Comparison of ENCODE assay signal across 1 cellular context in genomic region chr7:28328161-28328560, GRCh38.
TF ChIP-seq lines count a peak whose summit lies in the region.

No MANE protein-coding gene starts in this region.

TF ChIP-seq in SK-N-SH treated with all-trans-retinoic acid at 6 μM for 48 hours, 23 proteins besides CTCF, POLR2A, EP300 and RAD21 (continued from another document):
- TF ChIP-seq TSHZ2 (CRISPR knock-in tag; IDR thresholded peaks at IDR 0.05), result no peak
- no peak for TF ChIP-seq ZC3H10 (CRISPR knock-in tag; IDR thresholded peaks at IDR 0.05)
- TF ChIP-seq ESRRG (CRISPR knock-in tag; IDR thresholded peaks at IDR 0.05), result no peak
- no peak for TF ChIP-seq ZNF70 (CRISPR knock-in tag; IDR thresholded peaks at IDR 0.05)
- TF ChIP-seq TCF4 (CRISPR knock-in tag; IDR thresholded peaks at IDR 0.05; ENCODE audit: borderline replicate concordance), result no peak
- no peak for TF ChIP-seq ZFP3 (CRISPR knock-in tag; IDR thresholded peaks at IDR 0.05)
- TF ChIP-seq GLIS3 (CRISPR knock-in tag; IDR thresholded peaks at IDR 0.05), result no peak
- TF ChIP-seq CSRNP3 (CRISPR knock-in tag; IDR thresholded peaks at IDR 0.05), result no peak
- TF ChIP-seq ZNF565 (CRISPR knock-in tag; conservative IDR thresholded peaks at IDR 0.05; ENCODE audit: low read depth), result no peak
